Comparison of ENCODE assay signal across 17 cellular contexts in the genomic region with DNA sequence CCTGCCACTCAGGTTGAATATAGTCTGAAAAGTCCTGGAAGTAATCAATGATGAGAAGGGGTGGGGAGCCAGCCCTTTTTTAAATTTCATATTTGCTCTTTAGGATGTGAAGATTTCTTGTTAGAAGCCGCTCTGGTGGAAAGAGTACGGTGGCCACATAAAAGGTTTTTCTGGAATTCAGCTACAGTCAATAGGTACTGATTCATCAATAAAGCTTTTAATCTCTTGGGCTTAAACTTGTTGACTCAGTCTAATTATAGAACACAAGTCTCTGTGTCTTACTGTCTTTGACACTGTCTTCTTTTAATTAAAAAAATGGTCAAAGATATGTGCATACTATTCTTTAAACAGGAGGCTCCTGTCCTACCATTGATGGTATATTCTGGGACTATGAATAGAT.
"Had no signal": no experiment of that assay in that cellular context is flagged by ENCODE, and none has a peak within 500 bp of the region (broad histone marks: within the 10 kb centered on the region; RNA-seq: fewer than 3 reads in every experiment).

No MANE protein-coding gene starts in this region.

- FAIRE-seq: small intestine had no signal

- H3K4me1 ChIP-seq: right atrium auricular region, upper lobe of left lung had no signal

- H3K9me3 Mint-ChIP-seq: effector memory CD8-positive, alpha-beta T cell; memory B cell had no signal

- H3K27ac Mint-ChIP-seq: effector memory CD8-positive, alpha-beta T cell; memory B cell; naive B cell had no signal

- H3K27me3 ChIP-seq: right atrium auricular region, upper lobe of left lung had no signal

- ATAC-seq: effector memory CD8-positive, alpha-beta T cell had no signal

- H3K4me3 Mint-ChIP-seq: activated naive CD4-positive, alpha-beta T cell treated with anti-CD3 and anti-CD28 coated beads, Interleukin-2, amount 50 U/mL, for 24 hours; effector memory CD8-positive, alpha-beta T cell; memory B cell; naive B cell; neural crest cell had no signal

- H3K36me3 ChIP-seq: right atrium auricular region, thoracic aorta, upper lobe of left lung had no signal

- DNase-seq: activated CD4-positive, alpha-beta T cell treated with anti-CD3 and anti-CD28 coated beads, Interleukin-2, amount 50 U/mL, for 1 hour; activated CD4-positive, CD25-positive, alpha-beta regulatory T cell; activated effector memory CD4-positive, alpha-beta T cell treated with anti-CD3 and anti-CD28 coated beads, Interleukin-2, amount 50 U/mL, for 16 hours; activated T-cell treated with anti-CD3 and anti-CD28 coated beads for 4 hours; amniotic stem cell; effector memory CD8-positive, alpha-beta T cell; foreskin fibroblast; naive B cell; small intestine; stimulated activated CD4-positive, alpha-beta T cell treated with anti-CD3 and anti-CD28 coated beads, Interleukin-4, amount 100 ng/mL, for 1 hour; T1000; upper lobe of left lung had no signal

- H3K9me3 ChIP-seq: thoracic aorta, upper lobe of left lung had no signal

- H3K4me1 Mint-ChIP-seq: memory B cell, naive B cell, neural crest cell had no signal

- H3K27me3 Mint-ChIP-seq: activated naive CD4-positive, alpha-beta T cell treated with anti-CD3 and anti-CD28 coated beads, Interleukin-2, amount 50 U/mL, for 24 hours; effector memory CD8-positive, alpha-beta T cell; memory B cell; naive B cell had no signal

- H3K4me3 ChIP-seq: right atrium auricular region, thoracic aorta, upper lobe of left lung had no signal

- H3K27ac ChIP-seq: right atrium auricular region, thoracic aorta, upper lobe of left lung had no signal

- H3K36me3 Mint-ChIP-seq: activated naive CD4-positive, alpha-beta T cell treated with anti-CD3 and anti-CD28 coated beads, Interleukin-2, amount 50 U/mL, for 24 hours; memory B cell; naive B cell had no signal
